Comparison of ENCODE assay signal across 8 cellular contexts in the genomic region with DNA sequence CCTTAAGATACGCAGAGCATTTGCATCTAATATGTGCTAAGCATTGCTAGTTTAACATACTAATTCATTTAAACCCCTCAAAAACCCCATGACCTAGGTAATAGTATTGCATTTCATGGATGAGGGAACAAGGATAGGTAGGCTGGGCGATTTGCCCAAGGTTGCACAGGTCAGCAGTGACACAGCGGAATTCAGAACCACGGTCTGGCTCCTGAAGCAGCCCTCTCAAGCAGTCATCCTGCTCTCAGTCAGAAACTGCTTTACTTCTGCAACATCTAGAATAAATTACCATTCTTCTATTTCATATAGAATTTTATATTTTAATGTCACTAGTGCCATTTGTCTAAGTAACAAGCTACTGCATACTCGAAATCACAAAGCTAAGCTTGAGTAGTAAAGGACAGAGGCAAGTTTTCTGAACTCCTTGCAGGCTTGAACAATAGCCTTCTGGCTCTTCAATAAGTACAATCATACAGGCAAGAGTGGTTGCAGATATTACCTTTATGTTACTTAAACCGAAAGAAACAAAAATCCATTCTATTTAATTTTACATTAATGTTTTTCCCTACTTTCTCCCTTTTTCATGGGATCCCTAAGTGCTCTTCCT. TPM values are rescaled to one million over a fixed set of nuclear protein-coding genes. Genes with fewer than 3 reads are reported as not detected.
DNase-seq lines count a peak whose midpoint lies in the region; ATAC-seq and TF ChIP-seq lines count a peak whose summit lies in the region.
"Had no signal": no experiment of that assay in that cellular context is flagged by ENCODE, and none has a peak within 500 bp of the region (broad histone marks: within the 10 kb centered on the region; RNA-seq: fewer than 3 reads in every experiment).

No MANE protein-coding gene starts in this region.

- H3K4me2 ChIP-seq in HCT116 (ENCODE audit: low read length) (peak overlapping the region; percentile 73), OCI-LY3 (ENCODE audit: low read length) (peak overlapping the region; percentile 60), mesenchymal stem cell (ENCODE audit: low read length, poor library complexity, severe bottlenecking) (peak overlapping the region; percentile 54)

- H2BK12ac ChIP-seq in mesenchymal stem cell (ENCODE audit: low read length in 2 of 2): no peak overlapping the region

- no peaks in the 10 kb centered on the region for H3K27me3 ChIP-seq in HCT116 (ENCODE audit: insufficient read depth, low read length)
- peaks cover 35% of the 10 kb centered on the region for H3K27me3 ChIP-seq in OCI-LY3 (ENCODE audit: low read depth, low read length)
- H3K27me3 ChIP-seq in mesenchymal stem cell (ENCODE audit: control insufficient read depth in 1 of 2, insufficient read depth in 1 of 2, low read length in 2 of 2): no peaks in the 10 kb centered on the region
- H3K27me3 ChIP-seq in suprapubic skin: peaks cover 6% of the 10 kb centered on the region

- H2AFZ ChIP-seq in HCT116 (ENCODE audit: low read depth, low read length, poor library complexity, severe bottlenecking): peak overlapping the region; percentile 92
- H2AFZ ChIP-seq in OCI-LY3 (ENCODE audit: low read depth, low read length): no peak overlapping the region
- H2AFZ ChIP-seq in mesenchymal stem cell (ENCODE audit: low read depth, low read length): no peak overlapping the region

- TF ChIP-seq POLR2A in HCT116 (IDR thresholded peaks at IDR 0.05; ENCODE audit: borderline replicate concordance, extremely low read depth, insufficient read depth, insufficient read length) (no peak), suprapubic skin (IDR thresholded peaks at IDR 0.05) (no peak)

- no peak overlapping the region for H4K8ac ChIP-seq in mesenchymal stem cell (ENCODE audit: low read length)

- H3K4me1 ChIP-seq in HCT116 (ENCODE audit: control insufficient read depth in 1 of 2, insufficient read depth in 2 of 2, low read length in 2 of 2): peaks cover 2 to 24% of the 10 kb centered on the region in 2 experiments; a peak in 3 of 4 replicates
- peaks cover 19% of the 10 kb centered on the region for H3K4me1 ChIP-seq in OCI-LY3 (ENCODE audit: low read length)
- no peaks in the 10 kb centered on the region for H3K4me1 ChIP-seq in mesenchymal stem cell (ENCODE audit: control insufficient read depth, insufficient read depth, low read depth, low read length)
- no peaks in the 10 kb centered on the region for H3K4me1 ChIP-seq in suprapubic skin

- no peak overlapping the region for H4K91ac ChIP-seq in mesenchymal stem cell (ENCODE audit: low read length)

- no peak overlapping the region for H3K14ac ChIP-seq in mesenchymal stem cell (ENCODE audit: low read length in 2 of 2)

- no peak for TF ChIP-seq RAD21 in HCT116 (IDR thresholded peaks at IDR 0.05; ENCODE audit: low read depth)

- 72% methylated on average over 3 of the region's 6 CpGs for WGBS in mesenchymal stem cell
- 69% methylated on average over 6 of the region's 6 CpGs for WGBS in suprapubic skin

- H3K79me2 ChIP-seq in HCT116 (ENCODE audit: insufficient read depth, low read length) (no peaks in the 10 kb centered on the region), OCI-LY3 (ENCODE audit: low read length) (no peaks in the 10 kb centered on the region)

- BruUV-seq in HCT116 (replicated peaks; lab: Mats Ljungman, UMichigan): no TSS peak

- H3K9ac ChIP-seq in HCT116 (ENCODE audit: low read length) (no peak overlapping the region), OCI-LY3 (ENCODE audit: low read length) (no peak overlapping the region), mesenchymal stem cell (ENCODE audit: low read length) (peak overlapping the region; percentile 84)

- H3K9me3 ChIP-seq in HCT116 (ENCODE audit: control insufficient read depth in 1 of 2, insufficient read depth in 1 of 2, low read depth in 1 of 2, low read length in 2 of 2): no peaks in the 10 kb centered on the region
- H3K9me3 ChIP-seq in OCI-LY3 (ENCODE audit: insufficient read depth, low read length): no peaks in the 10 kb centered on the region
- no peaks in the 10 kb centered on the region for H3K9me3 ChIP-seq in mesenchymal stem cell (ENCODE audit: control insufficient read depth, low read length)
- H3K9me3 ChIP-seq in suprapubic skin: no peaks in the 10 kb centered on the region
- H3K9me3 ChIP-seq: left lung had no signal

- peaks cover 2% of the 10 kb centered on the region for H3K79me1 ChIP-seq in mesenchymal stem cell (replicated peaks; ENCODE audit: low read length, poor library complexity, severe bottlenecking)

- H3K4me3 ChIP-seq in HCT116 (replicated peaks in 1 of 2; ENCODE audit: low read depth in 1 of 2, low read length in 2 of 2): peak overlapping the region; percentile 19 to 41; a peak in 3 of 4 replicates
- H3K4me3 ChIP-seq in OCI-LY3 (ENCODE audit: low read length): peak overlapping the region; percentile 54
- no peak overlapping the region for H3K4me3 ChIP-seq in mesenchymal stem cell (ENCODE audit: insufficient read depth in 1 of 2, low read depth in 1 of 2, low read length in 2 of 2)
- H3K4me3 ChIP-seq in suprapubic skin: no peak overlapping the region
- H3K4me3 ChIP-seq: left lung had no signal

- TF ChIP-seq CTCF in HCT116 (IDR thresholded peaks at IDR 0.05 in 2 of 3, conservative IDR thresholded peaks at IDR 0.05 in 1 of 3; ENCODE audit: borderline replicate concordance in 1 of 3, insufficient read depth in 1 of 3, low read depth in 2 of 3, low read length in 2 of 3) (no peak), OCI-LY3 (IDR thresholded peaks at IDR 0.05; ENCODE audit: low read depth, low read length) (no peak), suprapubic skin (IDR thresholded peaks at IDR 0.05) (no peak)

- no peak overlapping the region for H3K4ac ChIP-seq in mesenchymal stem cell (ENCODE audit: low read depth in 1 of 2, low read length in 2 of 2)

- no peak for TF ChIP-seq EP300 in suprapubic skin (IDR thresholded peaks at IDR 0.05)

- no peaks in the 10 kb centered on the region for H4K20me1 ChIP-seq in HCT116 (ENCODE audit: insufficient read depth)
- H4K20me1 ChIP-seq in OCI-LY3 (ENCODE audit: insufficient read depth, low read length): no peaks in the 10 kb centered on the region

- DNase-seq in HCT116 (ENCODE audit: low read depth, low spot score) (no peak), mesenchymal stem cell (peak; percentile 22), suprapubic skin (ENCODE audit: low spot score in 2 of 2) (no peak)
- DNase-seq in stimulated activated CD4-positive, alpha-beta T cell treated with anti-CD3 and anti-CD28 coated beads, Interleukin-15, amount 100 ng/mL, for 24 hours: no peak

- RAD21 ChIA-PET in HCT116 (lab: Charles Lee; ENCODE audit: low non-redundant PET in 1 of 2, low total read pairs in 2 of 2, uncharacterized antibody in 2 of 2, unreplicated experiment in 2 of 2): interaction anchor here in 1 of 2 experiments (0.9 to 1.2 kb wide), 2 partner anchors 122 to 124 kb away, joined by 3 to 4 read pairs; no protein-coding TSS in a partner anchor

- no peaks in the 10 kb centered on the region for H3K36me3 ChIP-seq in HCT116 (ENCODE audit: control insufficient read depth in 1 of 2, insufficient read depth in 2 of 2, low read length in 2 of 2)
- H3K36me3 ChIP-seq in OCI-LY3 (replicated peaks; ENCODE audit: low read depth, low read length): no peaks in the 10 kb centered on the region
- no peaks in the 10 kb centered on the region for H3K36me3 ChIP-seq in mesenchymal stem cell (ENCODE audit: control insufficient read depth in 1 of 2, insufficient read depth in 2 of 2, low read depth in 1 of 2, low read length in 2 of 2)
- H3K36me3 ChIP-seq in suprapubic skin: no peaks in the 10 kb centered on the region
- H3K36me3 ChIP-seq: left lung had no signal

- H3K27ac ChIP-seq in HCT116 (ENCODE audit: low read depth, low read length) (no peak overlapping the region), OCI-LY3 (ENCODE audit: low read length) (no peak overlapping the region), mesenchymal stem cell (ENCODE audit: low read length, poor library complexity, severe bottlenecking) (peak overlapping the region; percentile 98), suprapubic skin (no peak overlapping the region)
- H3K27ac ChIP-seq: left lung had no signal

- CTCF ChIA-PET in HCT116 (lab: Charles Lee): interaction anchor here (1.1 to 5.4 kb wide), 5 partner anchors 11 to 237 kb away, joined by 3 to 45 read pairs (median 6); no protein-coding TSS in a partner anchor

- H3K18ac ChIP-seq in mesenchymal stem cell (ENCODE audit: low read depth in 1 of 2, low read length in 2 of 2): no peak overlapping the region

- no peak overlapping the region for H2AK5ac ChIP-seq in mesenchymal stem cell (ENCODE audit: low read length, severe bottlenecking)

- H2BK15ac ChIP-seq in mesenchymal stem cell (ENCODE audit: low read depth, poor library complexity, severe bottlenecking): no peak overlapping the region

- H3K9me2 ChIP-seq in HCT116 (ENCODE audit: insufficient read depth): no peaks in the 10 kb centered on the region

- POLR2A ChIA-PET in HCT116 (lab: Charles Lee): no interaction called here

- no peak overlapping the region for H3K23ac ChIP-seq in mesenchymal stem cell (ENCODE audit: low read length in 2 of 2)

- intact Hi-C loops in HCT116 (cut with micrococcal nuclease): loop anchor here (10.0 kb wide), 1 partner anchor 430 kb away; no protein-coding TSS in a partner anchor

- H2BK120ac ChIP-seq in mesenchymal stem cell (ENCODE audit: low read depth, low read length): no peak overlapping the region

- peak; percentile 20 for ATAC-seq in GM18517 (IDR thresholded peaks at IDR 0.05; ENCODE audit: unreplicated experiment)
- peak; percentile 57 for ATAC-seq in HCT116
- ATAC-seq in GM19328 (IDR thresholded peaks at IDR 0.05; ENCODE audit: unreplicated experiment): no peak
- ATAC-seq: left lung had no signal

- peak overlapping the region; percentile 49 for H2BK5ac ChIP-seq in mesenchymal stem cell (ENCODE audit: low read depth, low read length, poor library complexity, severe bottlenecking)

TF ChIP-seq in HCT116, 20 proteins besides CTCF, POLR2A, EP300 and RAD21:
- 0 out of 2 replicates have a peak, but pooled peaks have one; percentile 1 for TF ChIP-seq CEBPB (IDR thresholded peaks at IDR 0.05; ENCODE audit: low read depth)
- TF ChIP-seq SIN3A (IDR thresholded peaks at IDR 0.05; ENCODE audit: low read depth): peak; percentile 33; the same call in 1 of the 2 replicates
- TF ChIP-seq FOSL1 (IDR thresholded peaks at IDR 0.05; ENCODE audit: low read depth): no peak
- TF ChIP-seq EGR1 (IDR thresholded peaks at IDR 0.05; ENCODE audit: low read depth): no peak
- no peak for TF ChIP-seq POLR2AphosphoS5 (IDR thresholded peaks at IDR 0.05; ENCODE audit: low read depth, low read length)
- TF ChIP-seq SP1 (IDR thresholded peaks at IDR 0.05; ENCODE audit: low read depth): no peak

RNA-seq across cellular contexts. Expression of a gene that starts 0.6 kb away (rescaled TPM):
- total RNA-seq in HCT116 (2021; ENCODE audit: unreplicated experiment) (4.1 TPM), suprapubic skin (10 to 100 TPM in 1 of 4 donors, 1 to 10 TPM in 2, not detected in 1; 2.0 to 11.3 (median 2.9) TPM)
- 0.35 and 0.40 TPM in 2 replicates for polyA plus RNA-seq in HCT116 (2012)
- 14.7 TPM for polyA plus RNA-seq in mesenchymal stem cell (2013, experiment 1 of 2)
- 14.8 TPM for polyA plus RNA-seq in mesenchymal stem cell (2013, experiment 2 of 2)

RNA-seq across cellular contexts. Expression of a gene that starts 32.5 kb away (rescaled TPM):
- total RNA-seq in HCT116 (2021; ENCODE audit: unreplicated experiment) (10.1 TPM), suprapubic skin (10 to 100 TPM; 10.8 to 36.7 (median 18.2) TPM)
- 6.1 and 6.3 TPM in 2 replicates for polyA plus RNA-seq in HCT116 (2012)
- 32.4 TPM for polyA plus RNA-seq in mesenchymal stem cell (2013, experiment 1 of 2)
- polyA plus RNA-seq in mesenchymal stem cell (2013, experiment 2 of 2): 32.9 TPM

Comparison
In these comparisons a context has a peak if more than half of its experiments do, and no peak if none do; other contexts are left out.
1. H3K4me3 ChIP-seq: peak in HCT116 (2 of 2) and OCI-LY3 (single experiment); none in mesenchymal stem cell (0 of 2) and suprapubic skin (single experiment).
2. Peak in every context shown above with its lines, with median percentiles within 50 percentile points of each other: H3K4me2 ChIP-seq.